Comparison of ENCODE assay signal across 9 cellular contexts in the genomic region with DNA sequence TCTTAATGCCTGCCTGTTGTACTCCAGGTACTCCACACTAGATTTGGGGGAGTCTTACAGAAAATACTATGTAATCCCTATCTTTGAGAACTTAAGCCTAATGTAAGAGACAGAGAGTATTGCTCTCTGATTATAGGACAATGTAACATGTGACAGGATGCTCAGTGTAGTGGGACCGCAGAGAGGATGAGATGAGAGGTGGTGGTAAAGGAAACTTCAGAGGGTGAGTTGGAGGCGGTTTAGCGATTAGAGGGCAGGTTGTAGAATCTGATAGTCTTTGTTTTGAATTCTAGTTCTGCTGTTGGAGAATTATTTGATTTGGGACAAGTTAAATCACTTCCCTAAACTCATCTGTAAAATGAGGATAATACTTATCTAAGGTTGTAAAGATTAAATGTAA. TPM values are rescaled to one million over a fixed set of nuclear protein-coding genes. Genes with fewer than 3 reads are reported as not detected.
A peak's percentile ranks its signal among the peaks of the same experiment; 100 is the strongest.
DNase-seq lines count a peak whose midpoint lies in the region; ATAC-seq and FAIRE-seq lines count a peak whose summit lies in the region.
"Had no signal": no experiment of that assay in that cellular context is flagged by ENCODE, and none has a peak within 500 bp of the region (broad histone marks: within the 10 kb centered on the region; RNA-seq: fewer than 3 reads in every experiment).

No MANE protein-coding gene starts in this region.

- H3K27me3 Mint-ChIP-seq in activated CD4-positive, alpha-beta T cell treated with anti-CD3 and anti-CD28 coated beads for 36 hours, result no peaks in the 10 kb centered on the region

- CTCF ChIA-PET in activated CD4-positive, alpha-beta T cell treated with anti-CD3 and anti-CD28 coated beads for 36 hours (lab: Charles Lee), result no interaction called here

- peak overlapping the region; percentile 78 for H3K27ac Mint-ChIP-seq in activated CD4-positive, alpha-beta T cell treated with anti-CD3 and anti-CD28 coated beads for 36 hours
- H3K27ac Mint-ChIP-seq: GM23338 had no signal

- peaks cover 38% of the 10 kb centered on the region for H3K36me3 Mint-ChIP-seq in activated CD4-positive, alpha-beta T cell treated with anti-CD3 and anti-CD28 coated beads for 36 hours (ENCODE audit: low read depth)

- H3K4me1 Mint-ChIP-seq in activated CD4-positive, alpha-beta T cell treated with anti-CD3 and anti-CD28 coated beads for 36 hours, result peaks cover 73% of the 10 kb centered on the region

- H3K9me3 Mint-ChIP-seq in activated CD4-positive, alpha-beta T cell treated with anti-CD3 and anti-CD28 coated beads for 36 hours (ENCODE audit: low read depth), result no peaks in the 10 kb centered on the region
- H3K9me3 Mint-ChIP-seq: GM23338 had no signal

- peak; percentile 88 for FAIRE-seq in GM19239 (lab: Jason Lieb, UNC)

- ATAC-seq in HG02885 (IDR thresholded peaks at IDR 0.05; ENCODE audit: poor library complexity, unreplicated experiment), result peak; percentile 92
- peak; percentile 92 for ATAC-seq in activated CD4-positive, alpha-beta T cell treated with anti-CD3 and anti-CD28 coated beads for 36 hours
- ATAC-seq: GM23338 had no signal

- POLR2A ChIA-PET in activated CD4-positive, alpha-beta T cell treated with anti-CD3 and anti-CD28 coated beads for 36 hours (lab: Charles Lee), result no interaction called here

- intact Hi-C loops in activated CD4-positive, alpha-beta T cell treated with anti-CD3 and anti-CD28 coated beads for 36 hours (cut with DNase I, micrococcal nuclease), result loop anchor here in 1 of 2 experiments (1.0 to 10.0 kb wide), 4 partner anchors 18 to 757 kb away; partner anchors contain the start of gene TOR1AIP1

- DNase-seq in GM19239 (ENCODE audit: insufficient read length, low spot score) (no peak), SKM-1 (lab: John Stamatoyannopoulos, UW; ENCODE audit: unreplicated experiment) (no peak), HT-29 (ENCODE audit: low spot score) (no peak), NCI-H82 treated with DMSO at 0.1 percent for 48 hours (lab: John Stamatoyannopoulos, UW; ENCODE audit: unreplicated experiment) (no peak)
- peak; percentile 74 for DNase-seq in activated CD4-positive, alpha-beta T cell treated with anti-CD3 and anti-CD28 coated beads for 36 hours
- DNase-seq in stimulated activated CD4-positive, alpha-beta T cell treated with anti-CD3 and anti-CD28 coated beads, Interleukin-4, amount 100 ng/mL, for 48 hours (ENCODE audit: low read depth in 2 of 2), result peak; percentile 17 to 20
- DNase-seq: SHP77 had no signal

- peak overlapping the region; percentile 22 for H3K4me3 Mint-ChIP-seq in activated CD4-positive, alpha-beta T cell treated with anti-CD3 and anti-CD28 coated beads for 36 hours
- H3K4me3 Mint-ChIP-seq: GM23338 had no signal

RNA-seq across cellular contexts. Expression of gene SOAT1, which starts 5.4 kb away (rescaled TPM):
- total RNA-seq in activated CD4-positive, alpha-beta T cell treated with anti-CD3 and anti-CD28 coated beads for 36 hours, result 10 to 100 TPM; 49.8 to 52.0 TPM
- 0.74 and 2.3 TPM in 2 replicates for total RNA-seq in HT-29 (2014; rRNA removed; shearing (Covaris generic))

Comparison
In these comparisons a context has a peak if more than half of its experiments do, and no peak if none do; other contexts are left out.
1. DNase-seq: peak in activated CD4-positive, alpha-beta T cell treated with anti-CD3 and anti-CD28 coated beads for 36 hours (single experiment) and stimulated activated CD4-positive, alpha-beta T cell treated with anti-CD3 and anti-CD28 coated beads, Interleukin-4, amount 100 ng/mL, for 48 hours (2 of 2); none in GM19239 (single experiment), SKM-1 (single experiment), HT-29 (single experiment) and NCI-H82 treated with DMSO at 0.1 percent for 48 hours (single experiment).
2. RNA of gene SOAT1, which starts 5.4 kb away (total RNA-seq): 49.8 to 52.0 TPM in activated CD4-positive, alpha-beta T cell treated with anti-CD3 and anti-CD28 coated beads for 36 hours; 0.74 to 2.3 TPM in HT-29; every median in the first group is over 10 times any median in the second.